In the genomic region with DNA sequence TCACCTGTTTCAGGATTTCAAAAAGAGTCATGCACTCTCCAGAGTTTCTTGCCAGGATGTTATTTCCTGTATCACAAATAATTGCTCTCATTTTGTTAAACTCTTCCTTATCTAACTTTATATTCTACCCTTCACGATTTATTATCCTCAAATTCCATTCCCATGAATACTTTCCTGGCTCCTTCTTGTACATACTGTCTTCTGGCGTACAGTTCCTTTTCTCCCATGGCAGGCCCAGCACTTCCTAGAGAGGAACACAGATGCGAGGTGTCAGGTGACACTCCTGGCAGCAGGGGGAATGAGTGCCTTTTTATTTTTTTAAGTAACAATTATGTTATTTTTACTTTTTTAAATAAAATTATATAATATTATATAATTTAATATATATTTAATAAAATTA, we compare ENCODE assay signal across 18 cellular contexts.
A peak's percentile ranks its signal among the peaks of the same experiment; 100 is the strongest.
DNase-seq lines count a peak whose midpoint lies in the region; ATAC-seq and TF ChIP-seq lines count a peak whose summit lies in the region.
"Had no signal": no experiment of that assay in that cellular context is flagged by ENCODE, and none has a peak within 500 bp of the region (broad histone marks: within the 10 kb centered on the region; RNA-seq: fewer than 3 reads in every experiment).

No MANE protein-coding gene starts in this region.

- DNase-seq in GM03348 (ENCODE audit: low spot score) = peak; percentile 15
- DNase-seq in NCI-H446 treated with DMSO at 0.1 percent for 48 hours (lab: John Stamatoyannopoulos, UW) = peak; percentile 8
- peak; percentile 74 for DNase-seq in fibroblast of mammary gland (ENCODE audit: low read depth)
- DNase-seq in skeletal muscle cell (ENCODE audit: low read depth) = peak; percentile 83
- no peak for DNase-seq in activated CD8-positive, alpha-beta T cell treated with anti-CD3 and anti-CD28 coated beads, Interleukin-2, amount 10 ng/mL, durations not matched to agents 7 days and 5 days
- DNase-seq: activated CD4-positive, CD25-positive, alpha-beta regulatory T cell; activated naive CD8-positive, alpha-beta T cell treated with anti-CD3 and anti-CD28 coated beads for 36 hours; caudate nucleus; CD4-positive, CD25-positive, alpha-beta regulatory T cell; effector memory CD8-positive, alpha-beta T cell; stimulated activated CD4-positive, alpha-beta T cell treated with anti-CD3 and anti-CD28 coated beads, Interleukin-15, amount 100 ng/mL, for 24 hours; stimulated activated naive B cell treated with anti-CD40 and anti-IgM and Interleukin-4, amounts not matched to agents 10 μg/mL and 1 μg/mL and 100 μg/mL, for 72 hours; transverse colon had no signal

- no peaks in the 10 kb centered on the region for H3K9me3 Mint-ChIP-seq in activated CD8-positive, alpha-beta T cell treated with anti-CD3 and anti-CD28 coated beads, Interleukin-2, amount 10 ng/mL, durations not matched to agents 7 days and 5 days (ENCODE audit: insufficient read depth)
- H3K9me3 Mint-ChIP-seq: activated naive CD8-positive, alpha-beta T cell treated with anti-CD3 and anti-CD28 coated beads for 36 hours; activated T-helper 1 cell treated with anti-CD3 and anti-CD28 coated beads, Interleukin-12 subunit alpha, Interleukin-12 subunit beta, Interleukin-2, Interleukin-4 antibody, amounts not matched to agents 30 ng/mL and 10 ng/mL and 1 ng/mL, durations not matched to agents 14 hours and 24 hours and 36 hours; stimulated activated naive B cell treated with anti-CD40 and anti-IgM and Interleukin-4, amounts not matched to agents 10 μg/mL and 1 μg/mL and 100 μg/mL, for 72 hours had no signal

- H3K4me3 ChIP-seq in fibroblast of mammary gland (ENCODE audit: control insufficient read depth, low read depth, low read length) = no peak overlapping the region
- H3K4me3 ChIP-seq in skeletal muscle cell (ENCODE audit: low read depth, low read length) = no peak overlapping the region
- H3K4me3 ChIP-seq: lung, transverse colon had no signal

- CTCF ChIA-PET in activated CD8-positive, alpha-beta T cell treated with anti-CD3 and anti-CD28 coated beads, Interleukin-2, amount 10 ng/mL, durations not matched to agents 7 days and 5 days (lab: Charles Lee) = no interaction called here

- POLR2A ChIA-PET in activated CD8-positive, alpha-beta T cell treated with anti-CD3 and anti-CD28 coated beads, Interleukin-2, amount 10 ng/mL, durations not matched to agents 7 days and 5 days (lab: Charles Lee) = no interaction called here

- no peak for TF ChIP-seq CTCF in fibroblast of mammary gland (conservative IDR thresholded peaks at IDR 0.05; ENCODE audit: control insufficient read depth, insufficient read depth, low read depth, low read length)

- no peaks in the 10 kb centered on the region for H3K36me3 Mint-ChIP-seq in activated CD8-positive, alpha-beta T cell treated with anti-CD3 and anti-CD28 coated beads, Interleukin-2, amount 10 ng/mL, durations not matched to agents 7 days and 5 days (ENCODE audit: low read depth)
- H3K36me3 Mint-ChIP-seq: activated naive CD8-positive, alpha-beta T cell treated with anti-CD3 and anti-CD28 coated beads for 36 hours; CD4-positive, CD25-positive, alpha-beta regulatory T cell; natural killer cell treated with Interleukin-12 subunit alpha and Interleukin-12 subunit beta and Interleukin-15 and Interleukin-18, amount 100 ng/mL, for 72 hours; stimulated activated naive B cell treated with anti-CD40 and anti-IgM and Interleukin-4, amounts not matched to agents 10 μg/mL and 1 μg/mL and 100 μg/mL, for 72 hours had no signal

- no peak overlapping the region for H3K27ac Mint-ChIP-seq in activated CD8-positive, alpha-beta T cell treated with anti-CD3 and anti-CD28 coated beads, Interleukin-2, amount 10 ng/mL, durations not matched to agents 7 days and 5 days
- H3K27ac Mint-ChIP-seq: activated naive CD8-positive, alpha-beta T cell treated with anti-CD3 and anti-CD28 coated beads for 36 hours; activated T-helper 1 cell treated with anti-CD3 and anti-CD28 coated beads, Interleukin-12 subunit alpha, Interleukin-12 subunit beta, Interleukin-2, Interleukin-4 antibody, amounts not matched to agents 30 ng/mL and 10 ng/mL and 1 ng/mL, durations not matched to agents 14 hours and 24 hours and 36 hours; CD4-positive, CD25-positive, alpha-beta regulatory T cell; effector memory CD8-positive, alpha-beta T cell; natural killer cell treated with Interleukin-12 subunit alpha and Interleukin-12 subunit beta and Interleukin-15 and Interleukin-18, amount 100 ng/mL, for 72 hours; stimulated activated naive B cell treated with anti-CD40 and anti-IgM and Interleukin-4, amounts not matched to agents 10 μg/mL and 1 μg/mL and 100 μg/mL, for 72 hours had no signal

- no peak for ATAC-seq in HG02610 (IDR thresholded peaks at IDR 0.05; ENCODE audit: unreplicated experiment)
- ATAC-seq in activated CD8-positive, alpha-beta T cell treated with anti-CD3 and anti-CD28 coated beads, Interleukin-2, amount 10 ng/mL, durations not matched to agents 7 days and 5 days = no peak
- ATAC-seq in HG03135 (IDR thresholded peaks at IDR 0.05; ENCODE audit: unreplicated experiment) = no peak
- ATAC-seq: effector memory CD8-positive, alpha-beta T cell; natural killer cell treated with Interleukin-12 subunit alpha and Interleukin-12 subunit beta and Interleukin-15 and Interleukin-18, amount 100 ng/mL, for 72 hours; stimulated activated naive B cell treated with anti-CD40 and anti-IgM and Interleukin-4, amounts not matched to agents 10 μg/mL and 1 μg/mL and 100 μg/mL, for 72 hours had no signal

- H3K4me1 Mint-ChIP-seq in activated CD8-positive, alpha-beta T cell treated with anti-CD3 and anti-CD28 coated beads, Interleukin-2, amount 10 ng/mL, durations not matched to agents 7 days and 5 days (ENCODE audit: low read depth) = no peaks in the 10 kb centered on the region
- H3K4me1 Mint-ChIP-seq: activated naive CD8-positive, alpha-beta T cell treated with anti-CD3 and anti-CD28 coated beads for 36 hours; CD4-positive, CD25-positive, alpha-beta regulatory T cell; stimulated activated naive B cell treated with anti-CD40 and anti-IgM and Interleukin-4, amounts not matched to agents 10 μg/mL and 1 μg/mL and 100 μg/mL, for 72 hours had no signal

- H3K4me3 Mint-ChIP-seq in activated CD8-positive, alpha-beta T cell treated with anti-CD3 and anti-CD28 coated beads, Interleukin-2, amount 10 ng/mL, durations not matched to agents 7 days and 5 days = no peak overlapping the region
- H3K4me3 Mint-ChIP-seq: activated naive CD8-positive, alpha-beta T cell treated with anti-CD3 and anti-CD28 coated beads for 36 hours; activated T-helper 1 cell treated with anti-CD3 and anti-CD28 coated beads, Interleukin-12 subunit alpha, Interleukin-12 subunit beta, Interleukin-2, Interleukin-4 antibody, amounts not matched to agents 30 ng/mL and 10 ng/mL and 1 ng/mL, durations not matched to agents 14 hours and 24 hours and 36 hours; CD4-positive, CD25-positive, alpha-beta regulatory T cell; effector memory CD8-positive, alpha-beta T cell; natural killer cell treated with Interleukin-12 subunit alpha and Interleukin-12 subunit beta and Interleukin-15 and Interleukin-18, amount 100 ng/mL, for 72 hours; stimulated activated naive B cell treated with anti-CD40 and anti-IgM and Interleukin-4, amounts not matched to agents 10 μg/mL and 1 μg/mL and 100 μg/mL, for 72 hours had no signal

- H3K27me3 Mint-ChIP-seq in activated CD8-positive, alpha-beta T cell treated with anti-CD3 and anti-CD28 coated beads, Interleukin-2, amount 10 ng/mL, durations not matched to agents 7 days and 5 days (ENCODE audit: low read depth) = no peaks in the 10 kb centered on the region
- H3K27me3 Mint-ChIP-seq: activated naive CD8-positive, alpha-beta T cell treated with anti-CD3 and anti-CD28 coated beads for 36 hours; CD4-positive, CD25-positive, alpha-beta regulatory T cell; effector memory CD8-positive, alpha-beta T cell; natural killer cell treated with Interleukin-12 subunit alpha and Interleukin-12 subunit beta and Interleukin-15 and Interleukin-18, amount 100 ng/mL, for 72 hours; stimulated activated naive B cell treated with anti-CD40 and anti-IgM and Interleukin-4, amounts not matched to agents 10 μg/mL and 1 μg/mL and 100 μg/mL, for 72 hours had no signal
